ENCODE assay signal across 9 cellular contexts in genomic region chr11:119284344-119285157, GRCh38. TPM values are rescaled to one million over a fixed set of nuclear protein-coding genes. Genes with fewer than 3 reads are reported as not detected.
DNase-seq lines count a peak whose midpoint lies in the region; ATAC-seq, FAIRE-seq and TF ChIP-seq lines count a peak whose summit lies in the region.
"Had no signal": no experiment of that assay in that cellular context is flagged by ENCODE, and none has a peak within 500 bp of the region (broad histone marks: within the 10 kb centered on the region; RNA-seq: fewer than 3 reads in every experiment).

No MANE protein-coding gene starts in this region.

- intact Hi-C loops in CD8-positive, alpha-beta T cell (cut with DNase I, micrococcal nuclease) = loop anchor here (1.0 to 10.0 kb wide), 9 partner anchors 18 to 220 kb away; partner anchors contain the start of genes CBL (in 1 of the 2), NLRX1 (in 1 of the 2) and VPS11 (in 1 of the 2)
- intact Hi-C loops in right lobe of liver (cut with DNase I) = no loop called here

- TF ChIP-seq POLR2A in right lobe of liver (IDR thresholded peaks at IDR 0.05) = no peak

- no peak overlapping the region for H3K4me3 Mint-ChIP-seq in CD8-positive, alpha-beta T cell

- peak overlapping the region; percentile 7 for H3K27ac Mint-ChIP-seq in CD8-positive, alpha-beta T cell

- no peak overlapping the region for H3K4me3 ChIP-seq in CD8-positive, alpha-beta T cell (ENCODE audit: low read depth, low read length)
- no peak overlapping the region for H3K4me3 ChIP-seq in bronchial epithelial cell (ENCODE audit: low read depth, low read length)
- H3K4me3 ChIP-seq in right lobe of liver = no peak overlapping the region

- no peak overlapping the region for H3K27ac ChIP-seq in CD8-positive, alpha-beta T cell (ENCODE audit: low read depth, low read length)
- no peak overlapping the region for H3K27ac ChIP-seq in right lobe of liver

- WGBS in right lobe of liver (ENCODE audit: insufficient coverage, low coverage, low lambda C conversion rate, missing lambda C conversion rate) = 56% methylated on average over 9 of the region's 9 CpGs

- TF ChIP-seq CTCF in CD8-positive, alpha-beta T cell (IDR thresholded peaks at IDR 0.05) = peak; percentile 59
- TF ChIP-seq CTCF in GM13977 (IDR thresholded peaks at IDR 0.05; ENCODE audit: extremely low read depth, insufficient read depth, missing control alignments) (peak; percentile 68), bronchial epithelial cell (IDR thresholded peaks at IDR 0.05; ENCODE audit: insufficient read depth, low read length, severe bottlenecking) (peak; percentile 39), right lobe of liver (IDR thresholded peaks at IDR 0.05) (peak; percentile 37 to 72 (median 51))

- CTCF ChIA-PET in CD8-positive, alpha-beta T cell (lab: Charles Lee) = interaction anchor here (0.7 to 6.3 kb wide), 29 partner anchors 11 to 189 kb away, joined by 3 to 72 read pairs (median 5); partner anchors contain the start of genes CBL, HINFP and NLRX1

- peaks cover 65% of the 10 kb centered on the region for H3K36me3 Mint-ChIP-seq in CD8-positive, alpha-beta T cell

- no peaks in the 10 kb centered on the region for H3K9me3 Mint-ChIP-seq in CD8-positive, alpha-beta T cell

- POLR2A ChIA-PET in CD8-positive, alpha-beta T cell (lab: Charles Lee) = interaction anchor here (0.5 to 1.6 kb wide), 5 partner anchors 15 to 79 kb away, joined by 3 to 13 read pairs (median 4); partner anchors contain the start of gene CBL

- peaks cover 34% of the 10 kb centered on the region for H3K4me1 Mint-ChIP-seq in CD8-positive, alpha-beta T cell (ENCODE audit: low read depth)

- in situ Hi-C loops in GM13977 (cut with MboI; ENCODE audit: low pct_unique_long_range_greater_than_20kb, low sequenced_read_pairs, unreplicated experiment) = no loop called here

- peaks cover 18% of the 10 kb centered on the region for H3K4me1 ChIP-seq in CD8-positive, alpha-beta T cell (ENCODE audit: insufficient read depth, low read length)
- no peaks in the 10 kb centered on the region for H3K4me1 ChIP-seq in right lobe of liver

- no peaks in the 10 kb centered on the region for H3K27me3 ChIP-seq in CD8-positive, alpha-beta T cell (ENCODE audit: insufficient read depth, low read length)
- no peaks in the 10 kb centered on the region for H3K27me3 ChIP-seq in bronchial epithelial cell (ENCODE audit: control insufficient read depth, insufficient read depth, low read length)
- H3K27me3 ChIP-seq in right lobe of liver = no peaks in the 10 kb centered on the region

- FAIRE-seq in bronchial epithelial cell (lab: Jason Lieb, UNC) = no peak

- no peak for DNase-seq in CD8-positive, alpha-beta T cell
- DNase-seq in GM13977 (ENCODE audit: low spot score) (peak; percentile 63), NCI-H774 (lab: John Stamatoyannopoulos, UW) (peak; percentile 1), bronchial epithelial cell (ENCODE audit: low read depth) (peak; percentile 58), right lobe of liver (no peak)
- DNase-seq in stimulated activated CD8-positive, alpha-beta memory T cell treated with anti-CD3 and anti-CD28 coated beads, Interleukin-4, amount 100 ng/mL, for 48 hours = no peak

- peak; percentile 96 for ATAC-seq in CD8-positive, alpha-beta T cell
- ATAC-seq in right lobe of liver (peak; percentile 80 to 91 (median 87)), HG03139 (IDR thresholded peaks at IDR 0.05; ENCODE audit: unreplicated experiment) (no peak), GM21447 (IDR thresholded peaks at IDR 0.05; ENCODE audit: unreplicated experiment) (no peak)

- H3K27me3 Mint-ChIP-seq in CD8-positive, alpha-beta T cell (ENCODE audit: low read depth) = no peaks in the 10 kb centered on the region

- H3K9me3 ChIP-seq in CD8-positive, alpha-beta T cell (ENCODE audit: low read length) = no peaks in the 10 kb centered on the region
- no peaks in the 10 kb centered on the region for H3K9me3 ChIP-seq in right lobe of liver

- H3K36me3 ChIP-seq in CD8-positive, alpha-beta T cell (ENCODE audit: insufficient read depth, low read length) = peaks cover 19% of the 10 kb centered on the region
- peaks cover 9% of the 10 kb centered on the region for H3K36me3 ChIP-seq in bronchial epithelial cell (ENCODE audit: control insufficient read depth, insufficient read depth, low read length)
- peaks cover 0 to 18% (median 5%) of the 10 kb centered on the region in 4 donors for H3K36me3 ChIP-seq in right lobe of liver

RNA-seq across cellular contexts. Expression of gene MCAM, which starts 32.4 kb away (rescaled TPM):
- total RNA-seq in CD8-positive, alpha-beta T cell = 10 to 100 TPM; 16.1 to 18.3 TPM
- total RNA-seq in bronchial epithelial cell = 25.7 and 36.3 TPM in 2 replicates
- 10 to 100 TPM in 4 of 6 experiments, 1 to 10 TPM in 2; 1.8 to 28.7 (median 12.5) TPM for total RNA-seq in right lobe of liver

RNA-seq across cellular contexts. Expression of gene RNF26, which starts 49.8 kb away (rescaled TPM):
- total RNA-seq in CD8-positive, alpha-beta T cell = 10 to 100 TPM; 20.9 TPM
- 2.4 and 3.6 TPM in 2 replicates for total RNA-seq in bronchial epithelial cell
- 10 to 100 TPM; 12.9 to 18.1 (median 15.1) TPM for total RNA-seq in right lobe of liver

RNA-seq across cellular contexts. Expression of gene C1QTNF5, which starts 56.1 kb away (rescaled TPM):
- not detected for total RNA-seq in CD8-positive, alpha-beta T cell
- total RNA-seq in bronchial epithelial cell = 0.90 and 1.3 TPM in 2 replicates
- 1 to 10 TPM; 2.8 to 6.3 (median 4.8) TPM for total RNA-seq in right lobe of liver
- total RNA-seq: T-helper 1 cell treated with Interleukin-12 subunit alpha and Interleukin-12 subunit beta and Interleukin-4 antibody, amounts not matched to agents 30 ng/mL and 1 ng/mL, for 36 hours had no signal

Comparison
In these comparisons a context has a peak if more than half of its experiments do, and no peak if none do; other contexts are left out.
1. ATAC-seq: peak in CD8-positive, alpha-beta T cell (single experiment) and right lobe of liver (4 of 4); none in HG03139 (single experiment) and GM21447 (single experiment).
2. DNase-seq: peak in GM13977 (single experiment), NCI-H774 (single experiment) and bronchial epithelial cell (single experiment); none in CD8-positive, alpha-beta T cell (0 of 7), right lobe of liver (0 of 3) and stimulated activated CD8-positive, alpha-beta memory T cell treated with anti-CD3 and anti-CD28 coated beads, Interleukin-4, amount 100 ng/mL, for 48 hours (single experiment).
3. intact Hi-C loops: an anchor here in CD8-positive, alpha-beta T cell (1.0 to 10.0 kb wide); none called in right lobe of liver.
4. Peak in every context shown above with its lines, with median percentiles within 50 percentile points of each other: CTCF ChIP-seq.